24 cellular contexts compared by ENCODE assay signal in the genomic region with DNA sequence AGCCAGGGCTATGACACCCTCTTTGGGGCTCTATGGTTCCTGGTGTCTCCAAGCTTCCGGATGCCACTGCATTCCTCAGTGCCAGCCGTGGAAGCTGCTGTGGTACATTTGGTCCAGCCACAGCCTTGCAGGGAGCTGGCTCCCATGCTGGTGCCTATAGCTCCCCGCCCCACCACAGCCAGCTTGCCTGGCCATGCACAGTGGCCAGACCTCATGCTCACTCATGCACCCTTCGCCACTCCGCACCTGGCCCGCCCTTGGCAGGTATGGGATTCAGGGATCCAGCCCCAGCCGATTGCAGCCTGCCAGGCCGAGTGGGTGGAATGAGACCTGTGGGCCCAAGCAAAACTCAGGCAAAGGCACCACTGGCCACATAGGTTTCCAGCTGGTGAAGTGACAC.
DNase-seq lines count a peak whose midpoint lies in the region; ATAC-seq and TF ChIP-seq lines count a peak whose summit lies in the region.
"Had no signal": no experiment of that assay in that cellular context is flagged by ENCODE, and none has a peak within 500 bp of the region (broad histone marks: within the 10 kb centered on the region; RNA-seq: fewer than 3 reads in every experiment).

No MANE protein-coding gene starts in this region.

- intact Hi-C loops in sciatic nerve (cut with DNase I) (loop anchor here (5.0 kb wide), 1 partner anchor 1107 kb away; no protein-coding TSS in a partner anchor), psoas muscle (cut with DNase I) (no loop called here)

- H3K4me3 Mint-ChIP-seq in chondrocyte (ENCODE audit: unreplicated experiment), result no peak overlapping the region
- H3K4me3 Mint-ChIP-seq in activated T-helper 17 cell treated with anti-CD3 and anti-CD28 coated beads, Interleukin-2, amount 50 U/mL, for 72 hours, result no peak overlapping the region
- H3K4me3 Mint-ChIP-seq: CD14-positive monocyte; CD4-positive, alpha-beta T cell; CD8-positive, alpha-beta memory T cell; GM23338; H9; HFFc6 had no signal

- no peak overlapping the region for H4K8ac ChIP-seq in neuronal stem cell (ENCODE audit: low read depth, low read length)

- no peak overlapping the region for H4K91ac ChIP-seq in neuronal stem cell (ENCODE audit: low read depth, low read length, poor library complexity)

- H3K14ac ChIP-seq in neuronal stem cell (ENCODE audit: low read length), result no peak overlapping the region

- H3K36me3 ChIP-seq in neuronal stem cell (replicated peaks in 1 of 2; ENCODE audit: control insufficient read depth in 2 of 2, insufficient read depth in 2 of 2, low read length in 2 of 2) (no peaks in the 10 kb centered on the region), psoas muscle (ENCODE audit: insufficient read depth in 1 of 2, low read depth in 1 of 2) (no peaks in the 10 kb centered on the region)
- H3K36me3 ChIP-seq: BE2C; BLaER1 treated with 17β-estradiol and CSF1 and Interleukin-3, amounts not matched to agents 10 nM and 100 nM had no signal

- H3K4me2 ChIP-seq in neuronal stem cell (ENCODE audit: insufficient read depth, low read length, poor library complexity, severe bottlenecking), result no peak overlapping the region
- H3K4me2 ChIP-seq: A549; BLaER1 treated with 17β-estradiol and CSF1 and Interleukin-3, amounts not matched to agents 10 nM and 100 nM; GM23338 had no signal

- no peaks in the 10 kb centered on the region for H3K79me1 ChIP-seq in neuronal stem cell (ENCODE audit: low read depth, low read length)

- H2BK12ac ChIP-seq in neuronal stem cell (ENCODE audit: low read length), result no peak overlapping the region

- no peak overlapping the region for H2AK5ac ChIP-seq in neuronal stem cell (ENCODE audit: low read depth, low read length)

- no CpG with 5 or more reads among the region's 8 CpGs for WGBS in neuronal stem cell (ENCODE audit: extremely low coverage in 2 of 2, insufficient read length in 2 of 2, insufficient replicate concordance in 1 of 2), 2 donors
- WGBS in psoas muscle, 3 donors, result 92 to 96% (median 92%) methylated on average over 8 of the region's 8 CpGs

- no peak overlapping the region for H3K4me3 ChIP-seq in neuronal stem cell (ENCODE audit: low read length in 2 of 2)
- H3K4me3 ChIP-seq in psoas muscle, result no peak overlapping the region
- H3K4me3 ChIP-seq: A549; BLaER1 treated with 17β-estradiol and CSF1 and Interleukin-3, amounts not matched to agents 10 nM and 100 nM; GM12878; GM23338 had no signal

- H3K4me1 Mint-ChIP-seq in chondrocyte (ENCODE audit: low read depth), result no peaks in the 10 kb centered on the region
- H3K4me1 Mint-ChIP-seq in activated T-helper 17 cell treated with anti-CD3 and anti-CD28 coated beads, Interleukin-2, amount 50 U/mL, for 72 hours, result no peaks in the 10 kb centered on the region
- H3K4me1 Mint-ChIP-seq: CD14-positive monocyte; CD8-positive, alpha-beta memory T cell; GM23338 had no signal

- no peaks in the 10 kb centered on the region for H3K36me3 Mint-ChIP-seq in chondrocyte (ENCODE audit: low read depth)
- no peaks in the 10 kb centered on the region for H3K36me3 Mint-ChIP-seq in activated T-helper 17 cell treated with anti-CD3 and anti-CD28 coated beads, Interleukin-2, amount 50 U/mL, for 72 hours (ENCODE audit: low read depth)
- H3K36me3 Mint-ChIP-seq: CD14-positive monocyte; CD8-positive, alpha-beta memory T cell had no signal

- ATAC-seq in sciatic nerve (peak; percentile 39), psoas muscle (no peak)
- no peak for ATAC-seq in activated T-helper 17 cell treated with anti-CD3 and anti-CD28 coated beads, Interleukin-2, amount 50 U/mL, for 72 hours (replicated peaks)
- ATAC-seq: A549, GM23338, HCT116 had no signal

- no peak overlapping the region for H3K27ac ChIP-seq in neuronal stem cell (replicated peaks; ENCODE audit: low read length)
- H3K27ac ChIP-seq in psoas muscle, result no peak overlapping the region
- H3K27ac ChIP-seq: A549; BLaER1 treated with 17β-estradiol and CSF1 and Interleukin-3, amounts not matched to agents 10 nM and 100 nM had no signal

- H2BK15ac ChIP-seq in neuronal stem cell (ENCODE audit: low read length), result no peak overlapping the region

- H3K9me3 ChIP-seq in neuronal stem cell (replicated peaks in 1 of 2; ENCODE audit: control insufficient read depth in 2 of 2, insufficient read depth in 1 of 2, low read depth in 1 of 2, low read length in 2 of 2) (no peaks in the 10 kb centered on the region), psoas muscle (no peaks in the 10 kb centered on the region)
- H3K9me3 ChIP-seq: A549, BE2C had no signal

- H3K27me3 Mint-ChIP-seq in chondrocyte (ENCODE audit: low read depth), result peaks cover 8% of the 10 kb centered on the region
- no peaks in the 10 kb centered on the region for H3K27me3 Mint-ChIP-seq in activated T-helper 17 cell treated with anti-CD3 and anti-CD28 coated beads, Interleukin-2, amount 50 U/mL, for 72 hours
- H3K27me3 Mint-ChIP-seq: CD4-positive, alpha-beta T cell; CD8-positive, alpha-beta memory T cell had no signal

- no peaks in the 10 kb centered on the region for H3K9me3 Mint-ChIP-seq in chondrocyte (ENCODE audit: low read depth)
- H3K9me3 Mint-ChIP-seq in activated T-helper 17 cell treated with anti-CD3 and anti-CD28 coated beads, Interleukin-2, amount 50 U/mL, for 72 hours, result peaks cover 5% of the 10 kb centered on the region
- H3K9me3 Mint-ChIP-seq: H9, HFFc6 had no signal

- H3K4me1 ChIP-seq in neuronal stem cell (ENCODE audit: control insufficient read depth in 2 of 2, insufficient read depth in 1 of 2, low read depth in 1 of 2, low read length in 2 of 2) (no peaks in the 10 kb centered on the region), psoas muscle (no peaks in the 10 kb centered on the region)
- H3K4me1 ChIP-seq: A549; BLaER1 treated with 17β-estradiol and CSF1 and Interleukin-3, amounts not matched to agents 10 nM and 100 nM had no signal

- H3K18ac ChIP-seq in neuronal stem cell (ENCODE audit: low read length), result peak overlapping the region; percentile 15

- no peak overlapping the region for H3K23ac ChIP-seq in neuronal stem cell (ENCODE audit: low read depth, low read length, poor library complexity)

- no peak overlapping the region for H3K4ac ChIP-seq in neuronal stem cell (ENCODE audit: low read length)

- peak; percentile 87 for DNase-seq in chondrocyte (ENCODE audit: low spot score)
- no peak for DNase-seq in neuronal stem cell (ENCODE audit: low spot score)
- no peak for DNase-seq in sciatic nerve (ENCODE audit: low spot score)
- no peak for DNase-seq in psoas muscle
- no peak for DNase-seq in Kasumi-1 (lab: John Stamatoyannopoulos, UW)
- DNase-seq: 8988T; ACHN; AML-193; BE2C; CD4-positive, alpha-beta T cell; CD8-positive, alpha-beta memory T cell; DMS 273 treated with DMSO at 0.1 percent for 48 hours; DMS79; EL; GDM1; H9; HFFc6 had no signal

- H2BK120ac ChIP-seq in neuronal stem cell (ENCODE audit: low read depth, low read length), result no peak overlapping the region

- H3K27me3 ChIP-seq in neuronal stem cell (ENCODE audit: control insufficient read depth in 3 of 3, insufficient read depth in 3 of 3, low read depth in 1 of 3, low read length in 3 of 3) (no peaks in the 10 kb centered on the region), psoas muscle (ENCODE audit: insufficient read depth in 3 of 3, low read length in 2 of 3) (peaks cover 0 to 2% (median 0%) of the 10 kb centered on the region in 3 donors)
- H3K27me3 ChIP-seq: BE2C; BLaER1 treated with 17β-estradiol and CSF1 and Interleukin-3, amounts not matched to agents 10 nM and 100 nM had no signal

- H2AFZ ChIP-seq in neuronal stem cell (ENCODE audit: low read length), result no peak overlapping the region
- H2AFZ ChIP-seq: GM23338 had no signal

- TF ChIP-seq CTCF in chondrocyte (IDR thresholded peaks at IDR 0.05), result no peak
- no peak for TF ChIP-seq CTCF in psoas muscle (IDR thresholded peaks at IDR 0.05)

- peak overlapping the region; percentile 44 for H3K9ac ChIP-seq in neuronal stem cell (ENCODE audit: low read depth, low read length, poor library complexity)
- H3K9ac ChIP-seq: BLaER1 treated with 17β-estradiol and CSF1 and Interleukin-3, amounts not matched to agents 10 nM and 100 nM had no signal

- no peak overlapping the region for H2BK5ac ChIP-seq in neuronal stem cell (ENCODE audit: low read length)

- H3K27ac Mint-ChIP-seq in chondrocyte (ENCODE audit: unreplicated experiment), result no peak overlapping the region
- no peak overlapping the region for H3K27ac Mint-ChIP-seq in activated T-helper 17 cell treated with anti-CD3 and anti-CD28 coated beads, Interleukin-2, amount 50 U/mL, for 72 hours
- H3K27ac Mint-ChIP-seq: CD14-positive monocyte; CD4-positive, alpha-beta T cell; CD8-positive, alpha-beta memory T cell; GM23338; H9; HFFc6 had no signal
